12 cellular contexts compared by ENCODE assay signal in the genomic region with DNA sequence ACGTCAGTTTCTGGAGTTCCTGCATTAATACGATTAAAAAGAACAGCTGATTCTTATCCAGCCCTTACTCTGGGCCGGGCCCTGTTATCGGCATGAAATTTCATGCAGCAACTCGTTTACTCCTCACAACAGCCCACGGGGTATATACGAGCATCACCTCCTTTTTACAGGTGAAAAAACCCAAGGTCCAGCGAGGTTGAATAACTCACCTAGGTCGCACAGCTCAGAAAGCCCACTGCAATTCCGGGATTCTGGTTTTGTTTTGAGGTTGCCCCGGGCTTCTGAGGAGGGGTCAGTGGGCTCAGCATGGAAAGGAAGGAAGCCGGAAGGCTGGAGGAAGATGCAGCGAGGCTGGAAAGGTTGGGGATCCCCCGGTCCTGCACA. TPM values are rescaled to one million over a fixed set of nuclear protein-coding genes. Genes with fewer than 3 reads are reported as not detected.
A peak's percentile ranks its signal among the peaks of the same experiment; 100 is the strongest.
DNase-seq lines count a peak whose midpoint lies in the region; ATAC-seq, FAIRE-seq and TF ChIP-seq lines count a peak whose summit lies in the region.
"Had no signal": no experiment of that assay in that cellular context is flagged by ENCODE, and none has a peak within 500 bp of the region (broad histone marks: within the 10 kb centered on the region; RNA-seq: fewer than 3 reads in every experiment).

No MANE protein-coding gene starts in this region.

- no peaks in the 10 kb centered on the region for H3K36me3 ChIP-seq in parathyroid adenoma (ENCODE audit: control insufficient read depth, insufficient read depth, low read length)

- H3K9ac ChIP-seq in parathyroid adenoma = no peak overlapping the region

- peak; percentile 27 to 52 (median 47) for ATAC-seq in T-cell (replicated peaks in 1 of 4)
- ATAC-seq in HG02571 (IDR thresholded peaks at IDR 0.05; ENCODE audit: unreplicated experiment) = no peak
- no peak for ATAC-seq in HG03280 (IDR thresholded peaks at IDR 0.05; ENCODE audit: unreplicated experiment)
- ATAC-seq: left colon had no signal

- H3K27me3 ChIP-seq in parathyroid adenoma (ENCODE audit: control insufficient read depth, insufficient read depth, low read length) = no peaks in the 10 kb centered on the region

- peak overlapping the region; percentile 96 for H3K4me2 ChIP-seq in parathyroid adenoma (ENCODE audit: low read length)

- H3K9me3 ChIP-seq in parathyroid adenoma (ENCODE audit: control insufficient read depth, low read length) = no peaks in the 10 kb centered on the region

- peaks cover 11% of the 10 kb centered on the region for H3K4me1 ChIP-seq in parathyroid adenoma

- H3K36me3 Mint-ChIP-seq in T-cell = no peaks in the 10 kb centered on the region

- CTCF ChIA-PET in T-cell (lab: Charles Lee) = no interaction called here

- FAIRE-seq in GM19239 (lab: Jason Lieb, UNC) = no peak

- no peak overlapping the region for H3K27ac Mint-ChIP-seq in T-cell

- peak overlapping the region; percentile 77 to 80 (median 78) for H3K4me3 Mint-ChIP-seq in T-cell

- H3K4me3 ChIP-seq in epithelial cell of esophagus (ENCODE audit: low read length) (peak overlapping the region; percentile 46), parathyroid adenoma (ENCODE audit: low read depth, low read length) (peak overlapping the region; percentile 77)

- DNase-seq in D341Med (ENCODE audit: low spot score) (peak; percentile 29), T-cell (peak in 4 of 34 experiments; percentile 4 to 11 (median 6)), epithelial cell of esophagus (ENCODE audit: low read depth) (peak; percentile 44), dermis blood vessel endothelial cell (no peak), GM19239 (ENCODE audit: insufficient read length, low spot score) (no peak)
- DNase-seq: HCEC 1CT, left colon, NCI-H2029, Right ventricle myocardium superior had no signal

- POLR2A ChIA-PET in T-cell (lab: Charles Lee) = interaction anchor here in 1 of 2 donors (1.0 kb wide), 1 partner anchor 10 kb away, joined by 4 read pairs; no protein-coding TSS in a partner anchor

- TF ChIP-seq CTCF in epithelial cell of esophagus (IDR thresholded peaks at IDR 0.05; ENCODE audit: insufficient read depth, low read depth, low read length, missing control alignments) = no peak
- TF ChIP-seq CTCF in parathyroid adenoma (IDR thresholded peaks at IDR 0.05) = no peak

- H3K79me2 ChIP-seq in parathyroid adenoma = no peaks in the 10 kb centered on the region

- peak overlapping the region; percentile 89 for H2AFZ ChIP-seq in parathyroid adenoma

- H3K4me1 Mint-ChIP-seq in T-cell = peaks cover 14 to 18% (median 17%) of the 10 kb centered on the region in 3 donors

- H3K27me3 Mint-ChIP-seq in T-cell = peaks cover 38 to 49% of the 10 kb centered on the region in 2 donors

- H3K9me3 Mint-ChIP-seq in T-cell = no peaks in the 10 kb centered on the region

- H3K27ac ChIP-seq in parathyroid adenoma = peak overlapping the region; percentile 39

RNA-seq across cellular contexts. Expression of gene ACP7, which starts 0.6 kb away (rescaled TPM):
- total RNA-seq in T-cell = under 1 TPM in 1 of 5 donors, not detected in 4; 0.19 TPM
- total RNA-seq in dermis blood vessel endothelial cell = 0.19 TPM in 1 of 2 replicates, not detected in the other
- total RNA-seq: left colon, Right ventricle myocardium superior had no signal

RNA-seq across cellular contexts. Expression of gene PAK4, which starts 42.0 kb away (rescaled TPM):
- total RNA-seq in T-cell (10 to 100 TPM in 3 of 5 donors, 1 to 10 TPM in 2; 8.6 to 16.8 (median 12.9) TPM), dermis blood vessel endothelial cell (5.8 and 17.4 TPM in 2 replicates)

RNA-seq across cellular contexts. Expression of gene FBXO27, which starts 51.2 kb away (rescaled TPM):
- total RNA-seq in T-cell (under 1 TPM in 3 of 5 donors, not detected in 2; 0.41 to 0.69 (median 0.66) TPM), dermis blood vessel endothelial cell (0.98 and 1.5 TPM in 2 replicates)

Comparison
In these comparisons a context has a peak if more than half of its experiments do, and no peak if none do; other contexts are left out.
1. DNase-seq: peak in D341Med (single experiment) and epithelial cell of esophagus (single experiment); none in dermis blood vessel endothelial cell (single experiment) and GM19239 (single experiment).
2. ATAC-seq: peak in T-cell (4 of 4); none in HG02571 (single experiment) and HG03280 (single experiment).